In genomic region chr16:68264128-68265077, GRCh38 we compare ENCODE assay signal across 8 cellular contexts.
DNase-seq lines count a peak whose midpoint lies in the region; ATAC-seq lines count a peak whose summit lies in the region.

Gene SLC7A6, plus strand, starts transcription at chr16:68264526. Its CDS starts 10,201 bp downstream, at chr16:68274727.

- H3K27ac ChIP-seq in cingulate gyrus (ENCODE audit: low read depth, low read length) = peak within 1 kb of the TSS; percentile 85

- DNase-seq in NCI-H1417 (lab: John Stamatoyannopoulos, UW) = peak; percentile 34 to 76 (median 72)
- no peak for DNase-seq in NCI-H1417 treated with DMSO at 0.1 percent for 48 hours (lab: John Stamatoyannopoulos, UW)
- peak; percentile 48 for DNase-seq in NCI-H146 (lab: John Stamatoyannopoulos, UW)
- peak; percentile 78 to 83 for DNase-seq in activated CD4-positive, alpha-beta T cell treated with anti-CD3 and anti-CD28 coated beads for 24 hours (ENCODE audit: low read depth in 2 of 2)
- DNase-seq in left kidney (ENCODE audit: low read depth, low spot score) = peak; percentile 81
- peak; percentile 88 to 90 for DNase-seq in stimulated activated CD4-positive, alpha-beta T cell treated with anti-CD3 and anti-CD28 coated beads, Interleukin-2, amount 100 ng/mL, for 24 hours

- peak; percentile 52 for ATAC-seq in HG02623 (IDR thresholded peaks at IDR 0.05; ENCODE audit: unreplicated experiment)
